In the genomic region with DNA sequence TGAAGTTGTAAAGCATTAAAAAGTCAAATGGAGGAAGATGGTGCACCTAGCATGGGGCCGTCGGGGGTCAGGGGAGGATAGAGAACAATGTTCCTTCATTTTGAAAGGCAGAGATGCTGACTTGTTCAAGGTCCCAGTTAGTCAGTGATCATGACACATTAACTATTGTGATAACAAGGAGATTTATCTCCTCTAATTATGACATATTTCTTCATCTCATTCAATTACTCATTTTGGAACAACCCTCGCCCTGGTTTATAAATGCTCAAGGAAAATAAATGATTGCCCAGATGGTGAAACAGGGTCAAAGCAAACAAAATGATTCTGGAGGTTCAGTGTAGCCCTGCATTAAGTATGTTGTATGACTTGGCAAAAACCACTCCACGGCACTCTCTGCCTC, we compare ENCODE assay signal across 1 cellular context.
TF ChIP-seq lines count a peak whose summit lies in the region.

No MANE protein-coding gene starts in this region.

TF ChIP-seq in IMR-90, 13 proteins besides CTCF, POLR2A, EP300 and RAD21 (continued from another document):
- TF ChIP-seq, protein P1, sequence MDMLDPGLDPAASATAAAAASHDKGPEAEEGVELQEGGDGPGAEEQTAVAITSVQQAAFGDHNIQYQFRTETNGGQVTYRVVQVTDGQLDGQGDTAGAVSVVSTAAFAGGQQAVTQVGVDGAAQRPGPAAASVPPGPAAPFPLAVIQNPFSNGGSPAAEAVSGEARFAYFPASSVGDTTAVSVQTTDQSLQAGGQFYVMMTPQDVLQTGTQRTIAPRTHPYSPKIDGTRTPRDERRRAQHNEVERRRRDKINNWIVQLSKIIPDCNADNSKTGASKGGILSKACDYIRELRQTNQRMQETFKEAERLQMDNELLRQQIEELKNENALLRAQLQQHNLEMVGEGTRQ (IDR thresholded peaks at IDR 0.05; ENCODE audit: low read depth, low read length): no peak
- no peak for TF ChIP-seq MXI1 (IDR thresholded peaks at IDR 0.05; ENCODE audit: borderline replicate concordance, low read depth, low read length)
- TF ChIP-seq SMC3 (IDR thresholded peaks at IDR 0.05; ENCODE audit: low read depth, low read length): no peak
- TF ChIP-seq CHD1 (IDR thresholded peaks at IDR 0.05; ENCODE audit: low read depth, low read length): no peak
- TF ChIP-seq BHLHE40 (IDR thresholded peaks at IDR 0.05; ENCODE audit: low read depth, low read length): no peak
- TF ChIP-seq MAZ (IDR thresholded peaks at IDR 0.05; ENCODE audit: borderline replicate concordance, low read depth, low read length): no peak
- no peak for TF ChIP-seq FOS (IDR thresholded peaks at IDR 0.05; ENCODE audit: low read depth, low read length)
- TF ChIP-seq MAFK (IDR thresholded peaks at IDR 0.05; ENCODE audit: low read depth, low read length): no peak
- TF ChIP-seq NFE2L2 (IDR thresholded peaks at IDR 0.05; ENCODE audit: low read depth, low read length): no peak
